In the genomic region with DNA sequence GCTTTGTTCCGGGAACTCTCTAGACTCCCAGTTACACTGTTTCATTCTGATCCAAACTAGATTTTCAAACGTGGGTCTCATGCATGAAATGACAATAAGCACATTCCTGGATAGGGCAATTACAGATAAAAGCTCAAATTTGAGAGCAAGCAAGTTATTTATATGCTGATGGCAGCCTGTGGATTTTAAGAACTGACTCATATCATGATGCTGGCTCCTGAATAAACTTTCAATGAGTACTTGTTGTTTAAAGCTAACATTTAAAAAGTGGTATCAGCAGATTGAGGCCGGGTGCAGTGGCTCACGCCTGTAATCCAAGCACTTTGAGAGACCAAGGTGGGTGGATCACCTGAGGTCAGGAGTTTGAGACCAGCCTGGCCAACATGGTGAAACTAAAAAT, we compare ENCODE assay signal across 1 cellular context.
TF ChIP-seq lines count a peak whose summit lies in the region.

No MANE protein-coding gene starts in this region.

TF ChIP-seq in IMR-90, 13 proteins besides CTCF, POLR2A, EP300 and RAD21 (continued from another document):
- TF ChIP-seq, protein P1, sequence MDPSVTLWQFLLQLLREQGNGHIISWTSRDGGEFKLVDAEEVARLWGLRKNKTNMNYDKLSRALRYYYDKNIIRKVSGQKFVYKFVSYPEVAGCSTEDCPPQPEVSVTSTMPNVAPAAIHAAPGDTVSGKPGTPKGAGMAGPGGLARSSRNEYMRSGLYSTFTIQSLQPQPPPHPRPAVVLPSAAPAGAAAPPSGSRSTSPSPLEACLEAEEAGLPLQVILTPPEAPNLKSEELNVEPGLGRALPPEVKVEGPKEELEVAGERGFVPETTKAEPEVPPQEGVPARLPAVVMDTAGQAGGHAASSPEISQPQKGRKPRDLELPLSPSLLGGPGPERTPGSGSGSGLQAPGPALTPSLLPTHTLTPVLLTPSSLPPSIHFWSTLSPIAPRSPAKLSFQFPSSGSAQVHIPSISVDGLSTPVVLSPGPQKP (IDR thresholded peaks at IDR 0.05; ENCODE audit: borderline replicate concordance, low read depth, low read length): no peak
- TF ChIP-seq NFE2L2 (IDR thresholded peaks at IDR 0.05; ENCODE audit: low read depth, low read length): no peak
- TF ChIP-seq MAZ (IDR thresholded peaks at IDR 0.05; ENCODE audit: borderline replicate concordance, low read depth, low read length): no peak
- no peak for TF ChIP-seq MAFK (IDR thresholded peaks at IDR 0.05; ENCODE audit: low read depth, low read length)
